ENCODE assay signal across 11 cellular contexts in genomic region chr2:9952856-9953503, GRCh38. TPM values are rescaled to one million over a fixed set of nuclear protein-coding genes. Genes with fewer than 3 reads are reported as not detected.
DNase-seq lines count a peak whose midpoint lies in the region; ATAC-seq and TF ChIP-seq lines count a peak whose summit lies in the region.
"Had no signal": no experiment of that assay in that cellular context is flagged by ENCODE, and none has a peak within 500 bp of the region (broad histone marks: within the 10 kb centered on the region; RNA-seq: fewer than 3 reads in every experiment).

No MANE protein-coding gene starts in this region.

- no peaks in the 10 kb centered on the region for H3K27me3 ChIP-seq in PC-3 (ENCODE audit: low read length)

- 0 out of 2 replicates have a peak overlapping the region, but pooled peaks have one; percentile 4 for H3K27ac ChIP-seq in PC-3 (ENCODE audit: low read length)
- peak overlapping the region; percentile 57 for H3K27ac ChIP-seq in epithelial cell of prostate
- H3K27ac ChIP-seq in skin epidermis: peak overlapping the region in 16 of 21 experiments; percentile 15 to 90 (median 84)

- no peaks in the 10 kb centered on the region for H4K20me1 ChIP-seq in PC-3 (ENCODE audit: low read length)

- H3K4me1 ChIP-seq in PC-3 (ENCODE audit: insufficient read depth, low read length): peaks cover 29% of the 10 kb centered on the region

- DNase-seq in T-helper 2 cell treated with Interferon-gamma antibody and Interleukin-4, amounts not matched to agents 5 μg/mL and 100 μg/mL, for 36 hours (ENCODE audit: low spot score): no peak
- no peak for DNase-seq in T-helper 2 cell
- peak; percentile 37 for DNase-seq in PC-3
- no peak for DNase-seq in epithelial cell of prostate (ENCODE audit: low read depth, low spot score)
- DNase-seq: cerebellar nuclear complex, NCI-H1436, occipital lobe had no signal

- peaks cover 58% of the 10 kb centered on the region for H3K27me3 Mint-ChIP-seq in T-helper 2 cell treated with Interferon-gamma antibody and Interleukin-4, amounts not matched to agents 5 μg/mL and 100 μg/mL, for 36 hours (ENCODE audit: low read depth)

- peak overlapping the region; percentile 24 for H3K4me3 Mint-ChIP-seq in T-helper 2 cell treated with Interferon-gamma antibody and Interleukin-4, amounts not matched to agents 5 μg/mL and 100 μg/mL, for 36 hours

- ATAC-seq in PC-3: no peak
- ATAC-seq in GM19397 (IDR thresholded peaks at IDR 0.05; ENCODE audit: unreplicated experiment): no peak
- ATAC-seq in HG03196 (IDR thresholded peaks at IDR 0.05; ENCODE audit: unreplicated experiment): no peak
- ATAC-seq in HG02870 (IDR thresholded peaks at IDR 0.05; ENCODE audit: unreplicated experiment): no peak

- H3K79me2 ChIP-seq in PC-3 (ENCODE audit: low read length): peaks cover 37% of the 10 kb centered on the region

- H3K9me3 ChIP-seq in PC-3 (ENCODE audit: low read length): no peaks in the 10 kb centered on the region

- peak overlapping the region; percentile 59 for H2AFZ ChIP-seq in PC-3 (ENCODE audit: low read length)

- peak overlapping the region; percentile 46; the same call in 1 of the 2 replicates for H3K9ac ChIP-seq in PC-3 (ENCODE audit: low read length)

- peak overlapping the region; percentile 73 for H3K4me3 ChIP-seq in PC-3 (ENCODE audit: low read length)
- H3K4me3 ChIP-seq in skin epidermis: peak overlapping the region in 6 of 7 experiments; percentile 53 to 90 (median 65)

- no peaks in the 10 kb centered on the region for H3K9me3 Mint-ChIP-seq in T-helper 2 cell treated with Interferon-gamma antibody and Interleukin-4, amounts not matched to agents 5 μg/mL and 100 μg/mL, for 36 hours

- 0 out of 2 replicates have a peak, but pooled peaks cover 2% of the 10 kb centered on the region for H3K36me3 ChIP-seq in PC-3 (ENCODE audit: low read depth, low read length)

- no peaks in the 10 kb centered on the region for H3K36me3 Mint-ChIP-seq in T-helper 2 cell treated with Interferon-gamma antibody and Interleukin-4, amounts not matched to agents 5 μg/mL and 100 μg/mL, for 36 hours (ENCODE audit: low read depth)

- CTCF ChIA-PET in PC-3 (lab: Charles Lee): interaction anchor here (0.5 to 0.6 kb wide), 2 partner anchors 22 to 63 kb away, joined by 3 to 5 read pairs; no protein-coding TSS in a partner anchor

- no peak overlapping the region for H3K27ac Mint-ChIP-seq in T-helper 2 cell treated with Interferon-gamma antibody and Interleukin-4, amounts not matched to agents 5 μg/mL and 100 μg/mL, for 36 hours

- POLR2A ChIA-PET in PC-3 (lab: Charles Lee; ENCODE audit: unreplicated experiment): no interaction called here

- BruUV-seq in PC-3 (replicated peaks; lab: Mats Ljungman, UMichigan): no TSS peak

- no peaks in the 10 kb centered on the region for H3F3A ChIP-seq in PC-3 (ENCODE audit: low read length, unreplicated experiment)

- intact Hi-C loops in PC-3 (cut with micrococcal nuclease): loop anchor here (5.0 to 10.0 kb wide), 3 partner anchors 56 to 151 kb away; partner anchors contain the start of gene TAF1B

- H3K9me2 ChIP-seq in PC-3 (replicated peaks; ENCODE audit: low read length): no peaks in the 10 kb centered on the region

- peak overlapping the region; percentile 85 for H3K4me2 ChIP-seq in PC-3 (ENCODE audit: low read length)

- TF ChIP-seq CTCF in PC-3 (conservative IDR thresholded peaks at IDR 0.05; ENCODE audit: low read depth, low read length): no peak

- peaks cover 9% of the 10 kb centered on the region for H3K4me1 Mint-ChIP-seq in T-helper 2 cell treated with Interferon-gamma antibody and Interleukin-4, amounts not matched to agents 5 μg/mL and 100 μg/mL, for 36 hours (ENCODE audit: low read depth)

RNA-seq across cellular contexts. Expression of gene GRHL1, which starts 1.5 kb away (rescaled TPM):
- total RNA-seq in PC-3 (2014; rRNA removed): 9.3 and 10.3 TPM in 2 replicates

Comparison
In these comparisons a context has a peak if more than half of its experiments do, and no peak if none do; other contexts are left out.
1. H3K27ac ChIP-seq: peak in every context shown above with its lines; median percentile 84 in skin epidermis; 57 in epithelial cell of prostate; 4 in PC-3.